Comparison of ENCODE assay signal across 8 cellular contexts in genomic region chr1:155250633-155251449, GRCh38. TPM values are rescaled to one million over a fixed set of nuclear protein-coding genes. Genes with fewer than 3 reads are reported as not detected.
A peak's percentile ranks its signal among the peaks of the same experiment; 100 is the strongest.
DNase-seq lines count a peak whose midpoint lies in the region; ATAC-seq, FAIRE-seq and TF ChIP-seq lines count a peak whose summit lies in the region.

No MANE protein-coding gene starts in this region.

- intact Hi-C loops in natural killer cell (cut with micrococcal nuclease) = loop anchor here (1.0 to 10.0 kb wide), 4 partner anchors 22 to 341 kb away; partner anchors contain the start of gene CLK2

- H3K4me3 Mint-ChIP-seq in natural killer cell = peak overlapping the region; percentile 63

- no peak for FAIRE-seq in RCC 7860 (lab: Jason Lieb, UNC)

- H3K27me3 Mint-ChIP-seq in natural killer cell (ENCODE audit: low read depth in 2 of 2) = no peaks in the 10 kb centered on the region

- TF ChIP-seq CTCF in DOHH2 (IDR thresholded peaks at IDR 0.05; ENCODE audit: low read depth, low read length, poor library complexity, severe bottlenecking) (peak; percentile 100), natural killer cell (IDR thresholded peaks at IDR 0.05) (peak; percentile 100)

- H3K9me3 Mint-ChIP-seq in natural killer cell = no peaks in the 10 kb centered on the region

- H3K4me3 ChIP-seq in DOHH2 (ENCODE audit: low read length) (peak overlapping the region; percentile 71), Karpas-422 (ENCODE audit: low read length) (peak overlapping the region; percentile 88)

- H3K27me3 ChIP-seq in DOHH2 (ENCODE audit: control insufficient read depth, low read length) = no peaks in the 10 kb centered on the region
- no peaks in the 10 kb centered on the region for H3K27me3 ChIP-seq in Karpas-422 (ENCODE audit: low read length)

- H3K9me3 ChIP-seq in DOHH2 (ENCODE audit: control insufficient read depth, insufficient read depth, low read length) (no peaks in the 10 kb centered on the region), Karpas-422 (ENCODE audit: low read length) (no peaks in the 10 kb centered on the region)

- H3K9ac ChIP-seq in Karpas-422 (ENCODE audit: low read length) = peak overlapping the region; percentile 87

- peak overlapping the region; percentile 64 for H3K4me2 ChIP-seq in DOHH2 (ENCODE audit: low read length)
- H3K4me2 ChIP-seq in Karpas-422 (ENCODE audit: low read depth, low read length, poor library complexity, severe bottlenecking) = peak overlapping the region; percentile 99

- H3K27ac ChIP-seq in DOHH2 (ENCODE audit: low read depth, low read length) (no peak overlapping the region), Karpas-422 (ENCODE audit: low read length) (peak overlapping the region; percentile 71)

- peaks cover 36% of the 10 kb centered on the region for H3K4me1 ChIP-seq in DOHH2 (ENCODE audit: control insufficient read depth, low read length)
- peaks cover 45% of the 10 kb centered on the region for H3K4me1 ChIP-seq in Karpas-422 (ENCODE audit: low read length)

- peaks cover 13% of the 10 kb centered on the region for H3K79me2 ChIP-seq in DOHH2 (ENCODE audit: control insufficient read depth, low read length)
- H3K79me2 ChIP-seq in Karpas-422 (ENCODE audit: low read length) = peaks cover 22% of the 10 kb centered on the region

- H3K27ac Mint-ChIP-seq in natural killer cell = peak overlapping the region in 1 of 2 donors; percentile 58

- H3F3A ChIP-seq in DOHH2 (ENCODE audit: control insufficient read depth, insufficient read depth) = peaks cover 6% of the 10 kb centered on the region; the same call in 1 of the 2 replicates

- peak overlapping the region; percentile 95; the same call in 1 of the 2 replicates for H2AFZ ChIP-seq in Karpas-422 (ENCODE audit: low read length)

- DNase-seq in Karpas-422 (peak; percentile 98), RCC 7860 (ENCODE audit: low spot score) (peak; percentile 83), activated T-helper 1 cell treated with Interleukin-2 at 50 U/mL for 16 hours (ENCODE audit: low read depth) (peak; percentile 93), fibroblast of gingiva (ENCODE audit: low read depth) (peak; percentile 84), natural killer cell (peak; percentile 96)
- peak; percentile 94 for DNase-seq in stimulated activated naive CD4-positive, alpha-beta T cell treated with Interleukin-2 at 50 U/mL for 16 hours (lab: John Stamatoyannopoulos, UW)

- peaks cover 18 to 33% of the 10 kb centered on the region in 2 donors for H3K4me1 Mint-ChIP-seq in natural killer cell

- no peaks in the 10 kb centered on the region for H3K36me3 Mint-ChIP-seq in natural killer cell

- H3K36me3 ChIP-seq in DOHH2 (ENCODE audit: control insufficient read depth, low read length) (peaks cover 14% of the 10 kb centered on the region), Karpas-422 (ENCODE audit: insufficient read depth, low read length) (no peaks in the 10 kb centered on the region)

- H4K20me1 ChIP-seq in DOHH2 (ENCODE audit: control insufficient read depth, insufficient read depth, low read depth, low read length) (no peaks in the 10 kb centered on the region), Karpas-422 (ENCODE audit: insufficient read depth, low read depth, low read length) (no peaks in the 10 kb centered on the region)

- no peaks in the 10 kb centered on the region for H3K9me2 ChIP-seq in DOHH2 (replicated peaks; ENCODE audit: control insufficient read depth, low read length)
- H3K9me2 ChIP-seq in Karpas-422 (replicated peaks; ENCODE audit: insufficient read depth, low read length) = no peaks in the 10 kb centered on the region

- peak; percentile 80 for ATAC-seq in GM21723 (IDR thresholded peaks at IDR 0.05; ENCODE audit: unreplicated experiment)
- ATAC-seq in natural killer cell = peak; percentile 98 to 100 (median 98)

RNA-seq across cellular contexts. Expression of gene ENTREP3, which starts 4.4 kb away (rescaled TPM):
- 20.7 and 30.6 TPM in 2 replicates for total RNA-seq in Karpas-422 (2014; rRNA removed; shearing (Covaris generic); ENCODE audit: low replicate concordance)
- total RNA-seq in natural killer cell = 1 to 10 TPM; 6.9 to 10.0 (median 8.9) TPM

RNA-seq across cellular contexts. Expression of gene SCAMP3, which starts 11.3 kb away (rescaled TPM):
- total RNA-seq in Karpas-422 (2014; rRNA removed; shearing (Covaris generic); ENCODE audit: low replicate concordance) = 69.7 and 73.5 TPM in 2 replicates
- total RNA-seq in natural killer cell = 10 to 100 TPM; 59.7 to 72.1 (median 65.0) TPM

RNA-seq across cellular contexts. Expression of gene CLK2, which starts 22.5 kb away (rescaled TPM):
- 78.7 and 99.6 TPM in 2 replicates for total RNA-seq in Karpas-422 (2014; rRNA removed; shearing (Covaris generic); ENCODE audit: low replicate concordance)
- 10 to 100 TPM; 70.4 to 97.5 (median 84.4) TPM for total RNA-seq in natural killer cell

RNA-seq across cellular contexts. Expression of gene HCN3, which starts 26.4 kb away (rescaled TPM):
- 5.9 and 6.3 TPM in 2 replicates for total RNA-seq in Karpas-422 (2014; rRNA removed; shearing (Covaris generic); ENCODE audit: low replicate concordance)
- 1 to 10 TPM; 2.0 to 3.4 (median 2.6) TPM for total RNA-seq in natural killer cell

RNA-seq across cellular contexts. Expression of gene MTX1, which starts 42.3 kb away (rescaled TPM):
- total RNA-seq in Karpas-422 (2014; rRNA removed; shearing (Covaris generic); ENCODE audit: low replicate concordance) = 49.5 and 56.9 TPM in 2 replicates
- total RNA-seq in natural killer cell = 10 to 100 TPM; 22.3 to 28.5 (median 27.9) TPM
